In the genomic region with DNA sequence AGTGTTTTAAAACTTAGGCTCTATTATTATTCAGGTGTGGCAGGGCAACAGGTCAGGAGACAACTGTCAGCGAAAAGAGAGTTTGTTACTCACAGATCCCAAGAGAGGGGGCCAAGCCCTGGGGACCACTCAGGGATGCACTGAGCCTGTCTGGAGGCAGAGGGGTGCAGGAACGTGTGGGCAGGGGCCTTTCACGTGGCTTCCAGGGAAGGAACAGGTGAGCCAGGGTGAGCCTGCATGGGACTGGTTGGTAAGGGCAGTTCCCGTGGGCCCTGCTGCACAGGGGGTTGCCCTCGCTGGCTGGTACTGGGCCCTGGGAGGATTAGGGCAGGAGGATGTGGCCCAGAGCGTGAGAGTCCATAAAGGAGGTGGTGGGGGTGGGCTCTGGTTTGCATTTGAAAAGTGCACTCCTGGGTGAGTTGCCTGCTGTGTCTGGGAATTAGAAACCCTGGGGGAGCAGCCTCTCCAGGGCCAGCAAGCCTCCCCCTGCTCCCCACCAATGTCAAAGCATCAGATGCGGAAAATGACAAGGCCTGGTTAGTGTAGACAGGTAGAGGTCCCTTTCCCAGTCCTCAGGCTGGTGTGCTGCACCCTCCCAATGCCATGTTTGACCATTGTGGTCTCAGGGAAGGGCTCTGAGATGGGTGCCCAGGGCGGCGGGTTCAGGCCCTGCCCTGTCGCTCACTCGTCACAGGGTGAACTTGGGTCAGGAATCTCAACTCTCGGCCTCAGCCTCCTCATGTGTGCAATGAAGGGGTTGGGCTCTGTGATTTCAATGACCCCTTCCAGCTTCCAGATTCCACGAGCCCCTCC, we compare ENCODE assay signal across 1 cellular context.
TF ChIP-seq lines count a peak whose summit lies in the region.

No MANE protein-coding gene starts in this region.

TF ChIP-seq in GM23338, 12 proteins besides CTCF, POLR2A, EP300 and RAD21:
- TF ChIP-seq, protein P1, sequence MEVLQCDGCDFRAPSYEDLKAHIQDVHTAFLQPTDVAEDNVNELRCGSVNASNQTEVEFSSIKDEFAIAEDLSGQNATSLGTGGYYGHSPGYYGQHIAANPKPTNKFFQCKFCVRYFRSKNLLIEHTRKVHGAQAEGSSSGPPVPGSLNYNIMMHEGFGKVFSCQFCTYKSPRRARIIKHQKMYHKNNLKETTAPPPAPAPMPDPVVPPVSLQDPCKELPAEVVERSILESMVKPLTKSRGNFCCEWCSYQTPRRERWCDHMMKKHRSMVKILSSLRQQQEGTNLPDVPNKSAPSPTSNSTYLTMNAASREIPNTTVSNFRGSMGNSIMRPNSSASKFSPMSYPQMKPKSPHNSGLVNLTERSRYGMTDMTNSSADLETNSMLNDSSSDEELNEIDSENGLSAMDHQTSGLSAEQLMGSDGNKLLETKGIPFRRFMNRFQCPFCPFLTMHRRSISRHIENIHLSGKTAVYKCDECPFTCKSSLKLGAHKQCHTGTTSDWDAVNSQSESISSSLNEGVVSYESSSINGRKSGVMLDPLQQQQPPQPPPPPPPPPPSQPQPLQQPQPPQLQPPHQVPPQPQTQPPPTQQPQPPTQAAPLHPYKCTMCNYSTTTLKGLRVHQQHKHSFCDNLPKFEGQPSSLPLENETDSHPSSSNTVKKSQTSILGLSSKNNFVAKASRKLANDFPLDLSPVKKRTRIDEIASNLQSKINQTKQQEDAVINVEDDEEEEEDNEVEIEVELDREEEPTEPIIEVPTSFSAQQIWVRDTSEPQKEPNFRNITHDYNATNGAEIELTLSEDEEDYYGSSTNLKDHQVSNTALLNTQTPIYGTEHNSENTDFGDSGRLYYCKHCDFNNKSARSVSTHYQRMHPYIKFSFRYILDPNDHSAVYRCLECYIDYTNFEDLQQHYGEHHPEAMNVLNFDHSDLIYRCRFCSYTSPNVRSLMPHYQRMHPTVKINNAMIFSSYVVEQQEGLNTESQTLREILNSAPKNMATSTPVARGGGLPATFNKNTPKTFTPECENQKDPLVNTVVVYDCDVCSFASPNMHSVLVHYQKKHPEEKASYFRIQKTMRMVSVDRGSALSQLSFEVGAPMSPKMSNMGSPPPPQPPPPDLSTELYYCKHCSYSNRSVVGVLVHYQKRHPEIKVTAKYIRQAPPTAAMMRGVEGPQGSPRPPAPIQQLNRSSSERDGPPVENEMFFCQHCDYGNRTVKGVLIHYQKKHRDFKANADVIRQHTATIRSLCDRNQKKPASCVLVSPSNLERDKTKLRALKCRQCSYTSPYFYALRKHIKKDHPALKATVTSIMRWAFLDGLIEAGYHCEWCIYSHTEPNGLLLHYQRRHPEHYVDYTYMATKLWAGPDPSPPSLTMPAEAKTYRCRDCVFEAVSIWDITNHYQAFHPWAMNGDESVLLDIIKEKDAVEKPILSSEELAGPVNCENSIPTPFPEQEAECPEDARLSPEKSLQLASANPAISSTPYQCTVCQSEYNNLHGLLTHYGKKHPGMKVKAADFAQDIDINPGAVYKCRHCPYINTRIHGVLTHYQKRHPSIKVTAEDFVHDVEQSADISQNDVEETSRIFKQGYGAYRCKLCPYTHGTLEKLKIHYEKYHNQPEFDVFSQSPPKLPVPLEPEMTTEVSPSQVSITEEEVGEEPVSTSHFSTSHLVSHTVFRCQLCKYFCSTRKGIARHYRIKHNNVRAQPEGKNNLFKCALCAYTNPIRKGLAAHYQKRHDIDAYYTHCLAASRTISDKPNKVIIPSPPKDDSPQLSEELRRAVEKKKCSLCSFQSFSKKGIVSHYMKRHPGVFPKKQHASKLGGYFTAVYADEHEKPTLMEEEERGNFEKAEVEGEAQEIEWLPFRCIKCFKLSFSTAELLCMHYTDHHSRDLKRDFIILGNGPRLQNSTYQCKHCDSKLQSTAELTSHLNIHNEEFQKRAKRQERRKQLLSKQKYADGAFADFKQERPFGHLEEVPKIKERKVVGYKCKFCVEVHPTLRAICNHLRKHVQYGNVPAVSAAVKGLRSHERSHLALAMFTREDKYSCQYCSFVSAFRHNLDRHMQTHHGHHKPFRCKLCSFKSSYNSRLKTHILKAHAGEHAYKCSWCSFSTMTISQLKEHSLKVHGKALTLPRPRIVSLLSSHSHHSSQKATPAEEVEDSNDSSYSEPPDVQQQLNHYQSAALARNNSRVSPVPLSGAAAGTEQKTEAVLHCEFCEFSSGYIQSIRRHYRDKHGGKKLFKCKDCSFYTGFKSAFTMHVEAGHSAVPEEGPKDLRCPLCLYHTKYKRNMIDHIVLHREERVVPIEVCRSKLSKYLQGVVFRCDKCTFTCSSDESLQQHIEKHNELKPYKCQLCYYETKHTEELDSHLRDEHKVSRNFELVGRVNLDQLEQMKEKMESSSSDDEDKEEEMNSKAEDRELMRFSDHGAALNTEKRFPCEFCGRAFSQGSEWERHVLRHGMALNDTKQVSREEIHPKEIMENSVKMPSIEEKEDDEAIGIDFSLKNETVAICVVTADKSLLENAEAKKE (CRISPR knock-in tag; IDR thresholded peaks at IDR 0.05) = no peak
- TF ChIP-seq, protein P2, sequence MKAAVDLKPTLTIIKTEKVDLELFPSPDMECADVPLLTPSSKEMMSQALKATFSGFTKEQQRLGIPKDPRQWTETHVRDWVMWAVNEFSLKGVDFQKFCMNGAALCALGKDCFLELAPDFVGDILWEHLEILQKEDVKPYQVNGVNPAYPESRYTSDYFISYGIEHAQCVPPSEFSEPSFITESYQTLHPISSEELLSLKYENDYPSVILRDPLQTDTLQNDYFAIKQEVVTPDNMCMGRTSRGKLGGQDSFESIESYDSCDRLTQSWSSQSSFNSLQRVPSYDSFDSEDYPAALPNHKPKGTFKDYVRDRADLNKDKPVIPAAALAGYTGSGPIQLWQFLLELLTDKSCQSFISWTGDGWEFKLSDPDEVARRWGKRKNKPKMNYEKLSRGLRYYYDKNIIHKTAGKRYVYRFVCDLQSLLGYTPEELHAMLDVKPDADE (IDR thresholded peaks at IDR 0.05) = no peak
- TF ChIP-seq NANOG (IDR thresholded peaks at IDR 0.05; ENCODE audit: borderline replicate concordance) (no peak), JUNB (IDR thresholded peaks at IDR 0.05; ENCODE audit: unreplicated experiment) (no peak), POLR2AphosphoS5 (IDR thresholded peaks at IDR 0.05; ENCODE audit: low read depth) (no peak), ZNF331 (CRISPR knock-in tag; IDR thresholded peaks at IDR 0.05; ENCODE audit: low read depth) (no peak), EZH2phosphoT487 (IDR thresholded peaks at IDR 0.05; ENCODE audit: unreplicated experiment) (no peak), ZNF114 (CRISPR knock-in tag; IDR thresholded peaks at IDR 0.05) (no peak), STAT1 (IDR thresholded peaks at IDR 0.05; ENCODE audit: unreplicated experiment) (no peak), EZH2 (IDR thresholded peaks at IDR 0.05; ENCODE audit: low read depth, unreplicated experiment) (no peak), CREB1 (CRISPR knock-in tag; IDR thresholded peaks at IDR 0.05; ENCODE audit: low read depth) (no peak)
- TF ChIP-seq, protein P3, sequence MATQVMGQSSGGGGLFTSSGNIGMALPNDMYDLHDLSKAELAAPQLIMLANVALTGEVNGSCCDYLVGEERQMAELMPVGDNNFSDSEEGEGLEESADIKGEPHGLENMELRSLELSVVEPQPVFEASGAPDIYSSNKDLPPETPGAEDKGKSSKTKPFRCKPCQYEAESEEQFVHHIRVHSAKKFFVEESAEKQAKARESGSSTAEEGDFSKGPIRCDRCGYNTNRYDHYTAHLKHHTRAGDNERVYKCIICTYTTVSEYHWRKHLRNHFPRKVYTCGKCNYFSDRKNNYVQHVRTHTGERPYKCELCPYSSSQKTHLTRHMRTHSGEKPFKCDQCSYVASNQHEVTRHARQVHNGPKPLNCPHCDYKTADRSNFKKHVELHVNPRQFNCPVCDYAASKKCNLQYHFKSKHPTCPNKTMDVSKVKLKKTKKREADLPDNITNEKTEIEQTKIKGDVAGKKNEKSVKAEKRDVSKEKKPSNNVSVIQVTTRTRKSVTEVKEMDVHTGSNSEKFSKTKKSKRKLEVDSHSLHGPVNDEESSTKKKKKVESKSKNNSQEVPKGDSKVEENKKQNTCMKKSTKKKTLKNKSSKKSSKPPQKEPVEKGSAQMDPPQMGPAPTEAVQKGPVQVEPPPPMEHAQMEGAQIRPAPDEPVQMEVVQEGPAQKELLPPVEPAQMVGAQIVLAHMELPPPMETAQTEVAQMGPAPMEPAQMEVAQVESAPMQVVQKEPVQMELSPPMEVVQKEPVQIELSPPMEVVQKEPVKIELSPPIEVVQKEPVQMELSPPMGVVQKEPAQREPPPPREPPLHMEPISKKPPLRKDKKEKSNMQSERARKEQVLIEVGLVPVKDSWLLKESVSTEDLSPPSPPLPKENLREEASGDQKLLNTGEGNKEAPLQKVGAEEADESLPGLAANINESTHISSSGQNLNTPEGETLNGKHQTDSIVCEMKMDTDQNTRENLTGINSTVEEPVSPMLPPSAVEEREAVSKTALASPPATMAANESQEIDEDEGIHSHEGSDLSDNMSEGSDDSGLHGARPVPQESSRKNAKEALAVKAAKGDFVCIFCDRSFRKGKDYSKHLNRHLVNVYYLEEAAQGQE (IDR thresholded peaks at IDR 0.05; ENCODE audit: unreplicated experiment) = no peak
